In the genomic region with DNA sequence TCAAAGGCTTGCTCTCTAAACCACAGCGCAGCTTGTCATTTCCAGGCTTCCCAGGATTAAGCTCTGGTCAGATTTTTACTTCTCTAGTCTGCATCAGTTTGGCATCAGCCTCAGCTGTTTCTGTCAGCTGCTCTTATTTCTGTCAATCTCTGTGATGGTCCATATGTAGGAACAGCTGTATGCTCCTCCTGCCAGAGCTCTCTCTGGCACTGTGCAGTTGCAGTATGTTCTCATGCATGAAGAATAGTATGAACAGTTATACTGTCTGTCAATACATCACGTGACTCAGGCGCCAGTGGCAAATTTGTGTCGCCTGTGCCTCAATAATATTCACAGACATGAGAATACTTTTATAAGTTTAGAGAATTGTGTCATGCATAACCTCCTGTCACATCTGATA, we compare ENCODE assay signal across 1 cellular context.
TF ChIP-seq lines count a peak whose summit lies in the region.

No MANE protein-coding gene starts in this region.

TF ChIP-seq in K562, 482 proteins besides CTCF, POLR2A, EP300 and RAD21 (continued from another document):
- TF ChIP-seq, protein P1, sequence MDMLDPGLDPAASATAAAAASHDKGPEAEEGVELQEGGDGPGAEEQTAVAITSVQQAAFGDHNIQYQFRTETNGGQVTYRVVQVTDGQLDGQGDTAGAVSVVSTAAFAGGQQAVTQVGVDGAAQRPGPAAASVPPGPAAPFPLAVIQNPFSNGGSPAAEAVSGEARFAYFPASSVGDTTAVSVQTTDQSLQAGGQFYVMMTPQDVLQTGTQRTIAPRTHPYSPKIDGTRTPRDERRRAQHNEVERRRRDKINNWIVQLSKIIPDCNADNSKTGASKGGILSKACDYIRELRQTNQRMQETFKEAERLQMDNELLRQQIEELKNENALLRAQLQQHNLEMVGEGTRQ (CRISPR knock-in tag; IDR thresholded peaks at IDR 0.05): peak; percentile 52
- TF ChIP-seq TCF7 (IDR thresholded peaks at IDR 0.05; ENCODE audit: borderline replicate concordance) (no peak), DPF2 (IDR thresholded peaks at IDR 0.05) (no peak), MTA2 (IDR thresholded peaks at IDR 0.05; ENCODE audit: low read depth) (no peak), POLR3A (IDR thresholded peaks at IDR 0.05; ENCODE audit: borderline replicate concordance, extremely low read depth, insufficient read depth, insufficient read length) (no peak), KDM4B (IDR thresholded peaks at IDR 0.05; ENCODE audit: borderline replicate concordance in 2 of 2, low read depth in 1 of 2) (no peak), GABPB2 (CRISPR knock-in tag; conservative IDR thresholded peaks at IDR 0.05) (no peak), TFAM (CRISPR knock-in tag; conservative IDR thresholded peaks at IDR 0.05) (no peak), MEF2D (tag; conservative IDR thresholded peaks at IDR 0.05; ENCODE audit: low read depth) (no peak), ZZZ3 (IDR thresholded peaks at IDR 0.05) (no peak), TAF7 (tag; IDR thresholded peaks at IDR 0.05) (no peak), NR1H2 (CRISPR knock-in tag; IDR thresholded peaks at IDR 0.05) (no peak), MAZ (CRISPR knock-in tag; conservative IDR thresholded peaks at IDR 0.05 in 1 of 2, IDR thresholded peaks at IDR 0.05 in 1 of 2) (no peak), RAD51 (IDR thresholded peaks at IDR 0.05; ENCODE audit: borderline replicate concordance, low read depth) (peak; percentile 46; the same call in 1 of the 2 replicates), PTBP1 (IDR thresholded peaks at IDR 0.05; ENCODE audit: low read depth, low read length) (no peak), PCBP2 (IDR thresholded peaks at IDR 0.05; ENCODE audit: low read depth, low read length, poor library complexity, severe bottlenecking) (no peak)
- TF ChIP-seq, protein P2, sequence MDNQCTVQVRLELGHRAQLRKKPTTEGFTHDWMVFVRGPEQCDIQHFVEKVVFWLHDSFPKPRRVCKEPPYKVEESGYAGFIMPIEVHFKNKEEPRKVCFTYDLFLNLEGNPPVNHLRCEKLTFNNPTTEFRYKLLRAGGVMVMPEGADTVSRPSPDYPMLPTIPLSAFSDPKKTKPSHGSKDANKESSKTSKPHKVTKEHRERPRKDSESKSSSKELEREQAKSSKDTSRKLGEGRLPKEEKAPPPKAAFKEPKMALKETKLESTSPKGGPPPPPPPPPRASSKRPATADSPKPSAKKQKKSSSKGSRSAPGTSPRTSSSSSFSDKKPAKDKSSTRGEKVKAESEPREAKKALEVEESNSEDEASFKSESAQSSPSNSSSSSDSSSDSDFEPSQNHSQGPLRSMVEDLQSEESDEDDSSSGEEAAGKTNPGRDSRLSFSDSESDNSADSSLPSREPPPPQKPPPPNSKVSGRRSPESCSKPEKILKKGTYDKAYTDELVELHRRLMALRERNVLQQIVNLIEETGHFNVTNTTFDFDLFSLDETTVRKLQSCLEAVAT (IDR thresholded peaks at IDR 0.05): no peak
- TF ChIP-seq, protein P3, sequence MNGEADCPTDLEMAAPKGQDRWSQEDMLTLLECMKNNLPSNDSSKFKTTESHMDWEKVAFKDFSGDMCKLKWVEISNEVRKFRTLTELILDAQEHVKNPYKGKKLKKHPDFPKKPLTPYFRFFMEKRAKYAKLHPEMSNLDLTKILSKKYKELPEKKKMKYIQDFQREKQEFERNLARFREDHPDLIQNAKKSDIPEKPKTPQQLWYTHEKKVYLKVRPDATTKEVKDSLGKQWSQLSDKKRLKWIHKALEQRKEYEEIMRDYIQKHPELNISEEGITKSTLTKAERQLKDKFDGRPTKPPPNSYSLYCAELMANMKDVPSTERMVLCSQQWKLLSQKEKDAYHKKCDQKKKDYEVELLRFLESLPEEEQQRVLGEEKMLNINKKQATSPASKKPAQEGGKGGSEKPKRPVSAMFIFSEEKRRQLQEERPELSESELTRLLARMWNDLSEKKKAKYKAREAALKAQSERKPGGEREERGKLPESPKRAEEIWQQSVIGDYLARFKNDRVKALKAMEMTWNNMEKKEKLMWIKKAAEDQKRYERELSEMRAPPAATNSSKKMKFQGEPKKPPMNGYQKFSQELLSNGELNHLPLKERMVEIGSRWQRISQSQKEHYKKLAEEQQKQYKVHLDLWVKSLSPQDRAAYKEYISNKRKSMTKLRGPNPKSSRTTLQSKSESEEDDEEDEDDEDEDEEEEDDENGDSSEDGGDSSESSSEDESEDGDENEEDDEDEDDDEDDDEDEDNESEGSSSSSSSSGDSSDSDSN (IDR thresholded peaks at IDR 0.05; ENCODE audit: borderline replicate concordance in 1 of 2, low read depth in 2 of 2, low read length in 2 of 2): no peak
- TF ChIP-seq, protein P4, sequence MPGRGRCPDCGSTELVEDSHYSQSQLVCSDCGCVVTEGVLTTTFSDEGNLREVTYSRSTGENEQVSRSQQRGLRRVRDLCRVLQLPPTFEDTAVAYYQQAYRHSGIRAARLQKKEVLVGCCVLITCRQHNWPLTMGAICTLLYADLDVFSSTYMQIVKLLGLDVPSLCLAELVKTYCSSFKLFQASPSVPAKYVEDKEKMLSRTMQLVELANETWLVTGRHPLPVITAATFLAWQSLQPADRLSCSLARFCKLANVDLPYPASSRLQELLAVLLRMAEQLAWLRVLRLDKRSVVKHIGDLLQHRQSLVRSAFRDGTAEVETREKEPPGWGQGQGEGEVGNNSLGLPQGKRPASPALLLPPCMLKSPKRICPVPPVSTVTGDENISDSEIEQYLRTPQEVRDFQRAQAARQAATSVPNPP (IDR thresholded peaks at IDR 0.05; ENCODE audit: borderline replicate concordance, insufficient read depth, insufficient read length): no peak
- TF ChIP-seq, protein P5, sequence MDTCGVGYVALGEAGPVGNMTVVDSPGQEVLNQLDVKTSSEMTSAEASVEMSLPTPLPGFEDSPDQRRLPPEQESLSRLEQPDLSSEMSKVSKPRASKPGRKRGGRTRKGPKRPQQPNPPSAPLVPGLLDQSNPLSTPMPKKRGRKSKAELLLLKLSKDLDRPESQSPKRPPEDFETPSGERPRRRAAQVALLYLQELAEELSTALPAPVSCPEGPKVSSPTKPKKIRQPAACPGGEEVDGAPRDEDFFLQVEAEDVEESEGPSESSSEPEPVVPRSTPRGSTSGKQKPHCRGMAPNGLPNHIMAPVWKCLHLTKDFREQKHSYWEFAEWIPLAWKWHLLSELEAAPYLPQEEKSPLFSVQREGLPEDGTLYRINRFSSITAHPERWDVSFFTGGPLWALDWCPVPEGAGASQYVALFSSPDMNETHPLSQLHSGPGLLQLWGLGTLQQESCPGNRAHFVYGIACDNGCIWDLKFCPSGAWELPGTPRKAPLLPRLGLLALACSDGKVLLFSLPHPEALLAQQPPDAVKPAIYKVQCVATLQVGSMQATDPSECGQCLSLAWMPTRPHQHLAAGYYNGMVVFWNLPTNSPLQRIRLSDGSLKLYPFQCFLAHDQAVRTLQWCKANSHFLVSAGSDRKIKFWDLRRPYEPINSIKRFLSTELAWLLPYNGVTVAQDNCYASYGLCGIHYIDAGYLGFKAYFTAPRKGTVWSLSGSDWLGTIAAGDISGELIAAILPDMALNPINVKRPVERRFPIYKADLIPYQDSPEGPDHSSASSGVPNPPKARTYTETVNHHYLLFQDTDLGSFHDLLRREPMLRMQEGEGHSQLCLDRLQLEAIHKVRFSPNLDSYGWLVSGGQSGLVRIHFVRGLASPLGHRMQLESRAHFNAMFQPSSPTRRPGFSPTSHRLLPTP (IDR thresholded peaks at IDR 0.05; ENCODE audit: borderline replicate concordance, extremely low read depth, insufficient read length): no peak
- TF ChIP-seq, protein P6, sequence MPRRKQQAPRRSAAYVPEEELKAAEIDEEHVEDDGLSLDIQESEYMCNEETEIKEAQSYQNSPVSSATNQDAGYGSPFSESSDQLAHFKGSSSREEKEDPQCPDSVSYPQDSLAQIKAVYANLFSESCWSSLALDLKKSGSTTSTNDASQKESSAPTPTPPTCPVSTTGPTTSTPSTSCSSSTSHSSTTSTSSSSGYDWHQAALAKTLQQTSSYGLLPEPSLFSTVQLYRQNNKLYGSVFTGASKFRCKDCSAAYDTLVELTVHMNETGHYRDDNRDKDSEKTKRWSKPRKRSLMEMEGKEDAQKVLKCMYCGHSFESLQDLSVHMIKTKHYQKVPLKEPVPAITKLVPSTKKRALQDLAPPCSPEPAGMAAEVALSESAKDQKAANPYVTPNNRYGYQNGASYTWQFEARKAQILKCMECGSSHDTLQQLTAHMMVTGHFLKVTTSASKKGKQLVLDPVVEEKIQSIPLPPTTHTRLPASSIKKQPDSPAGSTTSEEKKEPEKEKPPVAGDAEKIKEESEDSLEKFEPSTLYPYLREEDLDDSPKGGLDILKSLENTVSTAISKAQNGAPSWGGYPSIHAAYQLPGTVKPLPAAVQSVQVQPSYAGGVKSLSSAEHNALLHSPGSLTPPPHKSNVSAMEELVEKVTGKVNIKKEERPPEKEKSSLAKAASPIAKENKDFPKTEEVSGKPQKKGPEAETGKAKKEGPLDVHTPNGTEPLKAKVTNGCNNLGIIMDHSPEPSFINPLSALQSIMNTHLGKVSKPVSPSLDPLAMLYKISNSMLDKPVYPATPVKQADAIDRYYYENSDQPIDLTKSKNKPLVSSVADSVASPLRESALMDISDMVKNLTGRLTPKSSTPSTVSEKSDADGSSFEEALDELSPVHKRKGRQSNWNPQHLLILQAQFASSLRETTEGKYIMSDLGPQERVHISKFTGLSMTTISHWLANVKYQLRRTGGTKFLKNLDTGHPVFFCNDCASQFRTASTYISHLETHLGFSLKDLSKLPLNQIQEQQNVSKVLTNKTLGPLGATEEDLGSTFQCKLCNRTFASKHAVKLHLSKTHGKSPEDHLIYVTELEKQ (CRISPR knock-in tag; IDR thresholded peaks at IDR 0.05): no peak
- TF ChIP-seq, protein P7, sequence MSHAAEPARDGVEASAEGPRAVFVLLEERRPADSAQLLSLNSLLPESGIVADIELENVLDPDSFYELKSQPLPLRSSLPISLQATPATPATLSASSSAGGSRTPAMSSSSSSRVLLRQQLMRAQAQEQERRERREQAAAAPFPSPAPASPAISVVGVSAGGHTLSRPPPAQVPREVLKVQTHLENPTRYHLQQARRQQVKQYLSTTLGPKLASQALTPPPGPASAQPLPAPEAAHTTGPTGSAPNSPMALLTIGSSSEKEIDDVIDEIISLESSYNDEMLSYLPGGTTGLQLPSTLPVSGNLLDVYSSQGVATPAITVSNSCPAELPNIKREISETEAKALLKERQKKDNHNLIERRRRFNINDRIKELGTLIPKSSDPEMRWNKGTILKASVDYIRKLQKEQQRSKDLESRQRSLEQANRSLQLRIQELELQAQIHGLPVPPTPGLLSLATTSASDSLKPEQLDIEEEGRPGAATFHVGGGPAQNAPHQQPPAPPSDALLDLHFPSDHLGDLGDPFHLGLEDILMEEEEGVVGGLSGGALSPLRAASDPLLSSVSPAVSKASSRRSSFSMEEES (CRISPR knock-in tag; IDR thresholded peaks at IDR 0.05): peak; percentile 87
- TF ChIP-seq, protein P8, sequence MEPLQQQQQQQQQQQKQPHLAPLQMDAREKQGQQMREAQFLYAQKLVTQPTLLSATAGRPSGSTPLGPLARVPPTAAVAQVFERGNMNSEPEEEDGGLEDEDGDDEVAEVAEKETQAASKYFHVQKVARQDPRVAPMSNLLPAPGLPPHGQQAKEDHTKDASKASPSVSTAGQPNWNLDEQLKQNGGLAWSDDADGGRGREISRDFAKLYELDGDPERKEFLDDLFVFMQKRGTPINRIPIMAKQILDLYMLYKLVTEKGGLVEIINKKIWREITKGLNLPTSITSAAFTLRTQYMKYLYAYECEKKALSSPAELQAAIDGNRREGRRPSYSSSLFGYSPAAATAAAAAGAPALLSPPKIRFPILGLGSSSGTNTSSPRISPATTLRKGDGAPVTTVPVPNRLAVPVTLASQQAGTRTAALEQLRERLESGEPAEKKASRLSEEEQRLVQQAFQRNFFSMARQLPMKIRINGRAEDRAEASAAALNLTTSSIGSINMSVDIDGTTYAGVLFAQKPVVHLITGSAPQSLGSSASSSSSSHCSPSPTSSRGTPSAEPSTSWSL (CRISPR knock-in tag; IDR thresholded peaks at IDR 0.05; ENCODE audit: borderline replicate concordance): no peak
TF ChIP-seq in K562: peak in this region for 4.
